In genomic region chr16:30571444-30572322, GRCh38 we compare ENCODE assay signal across 8 cellular contexts. TPM values are rescaled to one million over a fixed set of nuclear protein-coding genes. Genes with fewer than 3 reads are reported as not detected.
DNase-seq lines count a peak whose midpoint lies in the region; ATAC-seq and TF ChIP-seq lines count a peak whose summit lies in the region.

TSS of gene ZNF688 (minus strand) at chr16:30571714. CDS start at chr16:30571629, 85 bp downstream.

- POLR2A ChIA-PET in WTC11 (lab: Charles Lee), result interaction anchor here (0.5 to 2.9 kb wide), 17 partner anchors 11 to 154 kb away, joined by 3 to 22 read pairs (median 4); partner anchors contain the start of genes DCTPP1, PRR14, ZNF689 and ZNF747

- WGBS in spleen, 5 donors, result 0 to 2% (median 0%) methylated on average over 22 to 67 of the region's 67 CpGs

- CTCF ChIA-PET in WTC11 (lab: Charles Lee), result interaction anchor here (0.5 to 3.0 kb wide), 17 partner anchors 10 to 460 kb away, joined by 3 to 25 read pairs (median 6); partner anchors contain the start of genes DCTPP1, ZNF747, ZNF764 and ZNF785

- peak; percentile 61 for ATAC-seq in GM18873 (IDR thresholded peaks at IDR 0.05; ENCODE audit: low FRiP score, unreplicated experiment)
- peak; percentile 67 for ATAC-seq in HG03139 (IDR thresholded peaks at IDR 0.05; ENCODE audit: unreplicated experiment)
- peak; percentile 87 for ATAC-seq in WTC11

- peak within 1 kb of the TSS; percentile 91 for H3K4me3 Mint-ChIP-seq in WTC11

- H3K36me3 Mint-ChIP-seq in WTC11, result no peaks in the 10 kb centered on the region

- H3K9me3 Mint-ChIP-seq in WTC11, result no peaks in the 10 kb centered on the region

- H3K36me3 ChIP-seq in spleen, result peaks cover 0 to 15% (median 2%) of the 10 kb centered on the region in 6 donors

- TF ChIP-seq CTCF in WTC11 (IDR thresholded peaks at IDR 0.05), result no peak
- peak in 2 of 11 experiments; percentile 14 to 25 for TF ChIP-seq CTCF in spleen (IDR thresholded peaks at IDR 0.05 in 8 of 11, conservative IDR thresholded peaks at IDR 0.05 in 3 of 11)

- H3K27me3 Mint-ChIP-seq in WTC11 (ENCODE audit: low read depth), result peaks cover 1% of the 10 kb centered on the region; the same call in 1 of the 2 replicates

- H3K27ac ChIP-seq in caudate nucleus (ENCODE audit: low read depth, low read length) (peak within 1 kb of the TSS; percentile 98), spleen (peak within 1 kb of the TSS; percentile 93 to 100 (median 98))

- in situ Hi-C loops in ACHN (cut with HindIII; ENCODE audit: low pct_ligation_motif_present, low pct_unique_long_range_greater_than_20kb, low sequenced_read_pairs), result no loop called here

- peak in 2 of 3 donors; percentile 28 to 67 for TF ChIP-seq POLR2A in spleen (IDR thresholded peaks at IDR 0.05)

- intact Hi-C loops in spleen (cut with DNase I; ENCODE audit: low total_unique reads), result no loop called here

- H3K4me3 ChIP-seq in spleen, result peak within 1 kb of the TSS; percentile 43 to 76 (median 60)

- no peaks in the 10 kb centered on the region for H3K9me3 ChIP-seq in spleen

- peaks cover 26 to 62% (median 47%) of the 10 kb centered on the region in 6 donors for H3K4me1 ChIP-seq in spleen

- H3K27ac Mint-ChIP-seq in WTC11, result peak within 1 kb of the TSS; percentile 67

- H3K4me1 Mint-ChIP-seq in WTC11, result peaks cover 15% of the 10 kb centered on the region

- peak; percentile 99 for DNase-seq in ACHN
- peak; percentile 99 for DNase-seq in NCI-H226
- peak; percentile 93 for DNase-seq in WTC11 (ENCODE audit: low spot score)
- peak; percentile 57 to 98 (median 92) for DNase-seq in caudate nucleus (lab: John Stamatoyannopoulos, UW)
- peak; percentile 96 for DNase-seq in inferior parietal cortex (ENCODE audit: extremely low spot score)
- peak; percentile 97 for DNase-seq in spleen

- no peaks in the 10 kb centered on the region for H3K27me3 ChIP-seq in spleen (replicated peaks in 1 of 7)

TF ChIP-seq in WTC11, 78 proteins besides CTCF, POLR2A, EP300 and RAD21 (continues in another document):
- TF ChIP-seq TP53 (CRISPR knock-in tag; IDR thresholded peaks at IDR 0.05) (no peak), IRF1 (CRISPR knock-in tag; IDR thresholded peaks at IDR 0.05) (no peak), FOXP1 (CRISPR knock-in tag; IDR thresholded peaks at IDR 0.05; ENCODE audit: borderline replicate concordance) (peak; percentile 57), ATF6 (CRISPR knock-in tag; IDR thresholded peaks at IDR 0.05) (no peak), ZNF671 (CRISPR knock-in tag; IDR thresholded peaks at IDR 0.05) (no peak), GRHL2 (CRISPR knock-in tag; IDR thresholded peaks at IDR 0.05; ENCODE audit: insufficient replicate concordance, severe bottlenecking) (no peak), CBFB (CRISPR knock-in tag; IDR thresholded peaks at IDR 0.05; ENCODE audit: low read depth) (no peak), USF2 (CRISPR knock-in tag; IDR thresholded peaks at IDR 0.05) (no peak), SMAD3 (CRISPR knock-in tag; IDR thresholded peaks at IDR 0.05; ENCODE audit: borderline replicate concordance) (no peak), ZNF396 (CRISPR knock-in tag; IDR thresholded peaks at IDR 0.05; ENCODE audit: borderline replicate concordance) (no peak), ZBTB21 (CRISPR knock-in tag; IDR thresholded peaks at IDR 0.05; ENCODE audit: borderline replicate concordance) (no peak), GABPB1 (CRISPR knock-in tag; IDR thresholded peaks at IDR 0.05) (0 out of 2 replicates have a peak, but pooled peaks have one; percentile 16), ZSCAN18 (CRISPR knock-in tag; IDR thresholded peaks at IDR 0.05) (no peak), PRRX2 (CRISPR knock-in tag; IDR thresholded peaks at IDR 0.05) (no peak), SOX15 (CRISPR knock-in tag; IDR thresholded peaks at IDR 0.05) (no peak), NR2C2 (CRISPR knock-in tag; IDR thresholded peaks at IDR 0.05) (no peak), SP1 (CRISPR knock-in tag; conservative IDR thresholded peaks at IDR 0.05) (0 out of 2 replicates have a peak, but pooled peaks have one; percentile 44), PREB (CRISPR knock-in tag; IDR thresholded peaks at IDR 0.05; ENCODE audit: borderline replicate concordance) (no peak), MXD4 (CRISPR knock-in tag; IDR thresholded peaks at IDR 0.05; ENCODE audit: borderline replicate concordance) (no peak), ZNF317 (CRISPR knock-in tag; IDR thresholded peaks at IDR 0.05; ENCODE audit: borderline replicate concordance, low read depth) (no peak), FOXJ3 (CRISPR knock-in tag; IDR thresholded peaks at IDR 0.05; ENCODE audit: borderline replicate concordance) (no peak), ZNF416 (CRISPR knock-in tag; IDR thresholded peaks at IDR 0.05) (no peak), NFATC4 (CRISPR knock-in tag; IDR thresholded peaks at IDR 0.05) (no peak), USF1 (CRISPR knock-in tag; IDR thresholded peaks at IDR 0.05) (no peak), ELF4 (CRISPR knock-in tag; IDR thresholded peaks at IDR 0.05; ENCODE audit: low read depth) (peak; percentile 37; the same call in 1 of the 2 replicates), NFYB (CRISPR knock-in tag; conservative IDR thresholded peaks at IDR 0.05; ENCODE audit: low read depth) (peak; percentile 95), ETV6 (CRISPR knock-in tag; IDR thresholded peaks at IDR 0.05) (no peak), E2F5 (CRISPR knock-in tag; IDR thresholded peaks at IDR 0.05) (0 out of 2 replicates have a peak, but pooled peaks have one; percentile 39)

RNA-seq across cellular contexts. Expression of gene ZNF688, which starts in this region (rescaled TPM):
- total RNA-seq in WTC11 (2021), result 4.2 to 6.0 TPM (median 4.9 TPM) in 3 replicates
- 10 to 100 TPM; 10.7 to 26.3 (median 19.7) TPM for total RNA-seq in spleen
- 10 to 100 TPM; 27.5 to 43.5 (median 40.8) TPM for polyA plus RNA-seq in spleen

Comparison
In these comparisons a context has a peak if more than half of its experiments do, and no peak if none do; other contexts are left out.
1. Peak in every context shown above with its lines: DNase-seq, ATAC-seq, H3K4me3 ChIP-seq and H3K27ac ChIP-seq.